In genomic region chr17:17993852-17994251, GRCh38 we compare ENCODE assay signal across 15 cellular contexts.
"Had no signal": no experiment of that assay in that cellular context is flagged by ENCODE, and none has a peak within 500 bp of the region (broad histone marks: within the 10 kb centered on the region; RNA-seq: fewer than 3 reads in every experiment).

No MANE protein-coding gene starts in this region.

- H3K4me3 Mint-ChIP-seq: activated naive CD8-positive, alpha-beta T cell treated with anti-CD3 and anti-CD28 coated beads, Interleukin-2, amount 50 U/mL, for 24 hours; activated T-cell treated with anti-CD3 and anti-CD28 coated beads, Interleukin-2, amount 50 U/mL, for 4 hours; brain; T-helper 1 cell treated with Interleukin-12 subunit alpha and Interleukin-12 subunit beta and Interleukin-4 antibody, amounts not matched to agents 30 μg/mL and 1 μg/mL, for 36 hours; WTC11 had no signal

- H3K36me3 ChIP-seq: ascending aorta, SJSA1 had no signal

- H3K27me3 Mint-ChIP-seq: activated naive CD8-positive, alpha-beta T cell treated with anti-CD3 and anti-CD28 coated beads, Interleukin-2, amount 50 U/mL, for 24 hours had no signal

- H3K9me3 ChIP-seq: ascending aorta, SJSA1 had no signal

- H3K27ac Mint-ChIP-seq: activated naive CD8-positive, alpha-beta T cell treated with anti-CD3 and anti-CD28 coated beads, Interleukin-2, amount 50 U/mL, for 24 hours; T-helper 1 cell treated with Interleukin-12 subunit alpha and Interleukin-12 subunit beta and Interleukin-4 antibody, amounts not matched to agents 30 μg/mL and 1 μg/mL, for 36 hours; WTC11 had no signal

- H3K4me1 Mint-ChIP-seq: activated naive CD8-positive, alpha-beta T cell treated with anti-CD3 and anti-CD28 coated beads, Interleukin-2, amount 50 U/mL, for 24 hours; WTC11 had no signal

- DNase-seq: activated CD4-positive, CD25-positive, alpha-beta regulatory T cell treated with anti-CD3 and anti-CD28 coated beads, Interleukin-2, amount 50 U/mL, for 72 hours; activated CD8-positive, alpha-beta memory T cell treated with anti-CD3 and anti-CD28 coated beads for 24 hours; activated effector memory CD4-positive, alpha-beta T cell treated with anti-CD3 and anti-CD28 coated beads, Interleukin-2, amount 50 U/mL, for 16 hours; activated T-cell treated with anti-CD3 and anti-CD28 coated beads, Interleukin-2, amount 50 U/mL, for 4 hours; amniotic stem cell; NCI-H1048; NCI-H2107; NCI-H526 treated with DMSO at 0.1 percent for 48 hours had no signal

- H3K9me3 Mint-ChIP-seq: activated naive CD4-positive, alpha-beta T cell treated with anti-CD3 and anti-CD28 coated beads, Interleukin-2, amount 50 U/mL, for 72 hours; activated naive CD8-positive, alpha-beta T cell treated with anti-CD3 and anti-CD28 coated beads, Interleukin-2, amount 50 U/mL, for 24 hours; activated T-cell treated with anti-CD3 and anti-CD28 coated beads, Interleukin-2, amount 50 U/mL, for 4 hours; brain; T-helper 1 cell treated with Interleukin-12 subunit alpha and Interleukin-12 subunit beta and Interleukin-4 antibody, amounts not matched to agents 30 μg/mL and 1 μg/mL, for 36 hours; WTC11 had no signal

- H3K27me3 ChIP-seq: ascending aorta, SJSA1 had no signal

- H3K4me1 ChIP-seq: ascending aorta had no signal

- H3K4me3 ChIP-seq: ascending aorta, SJSA1 had no signal

- H3K27ac ChIP-seq: ascending aorta, SJSA1 had no signal

- H3K36me3 Mint-ChIP-seq: activated naive CD4-positive, alpha-beta T cell treated with anti-CD3 and anti-CD28 coated beads, Interleukin-2, amount 50 U/mL, for 72 hours; brain; WTC11 had no signal
